8 cellular contexts compared by ENCODE assay signal in the genomic region with DNA sequence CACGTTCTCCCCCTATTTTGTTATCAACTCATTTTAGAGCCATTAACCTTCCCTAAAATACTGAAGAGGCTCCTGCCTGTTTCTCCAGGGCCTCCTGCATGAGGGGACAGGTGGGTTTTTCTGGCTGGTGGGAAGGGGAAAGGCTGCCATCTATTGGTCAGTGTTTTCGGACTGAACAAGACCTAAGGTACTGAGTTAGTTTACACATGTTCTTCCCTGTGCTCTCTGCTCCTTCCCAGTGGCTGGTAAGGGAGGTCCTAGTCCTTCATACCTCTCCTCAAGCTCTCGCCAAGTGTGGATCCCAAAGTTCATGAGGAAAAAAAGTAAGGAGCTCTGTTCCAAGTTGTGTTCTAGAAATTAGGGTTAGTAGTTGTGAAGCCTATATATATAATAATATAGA.
DNase-seq lines count a peak whose midpoint lies in the region; ATAC-seq and TF ChIP-seq lines count a peak whose summit lies in the region.

No MANE protein-coding gene starts in this region.

- no peaks in the 10 kb centered on the region for H3K79me2 ChIP-seq in neural cell (replicated peaks; ENCODE audit: insufficient read depth, low read length)

- peak; percentile 25 for DNase-seq in NCI-H1105 (lab: John Stamatoyannopoulos, UW)
- DNase-seq in SW480 (ENCODE audit: low spot score): peak; percentile 47
- no peak for DNase-seq in central memory CD4-positive, alpha-beta T cell
- no peak for DNase-seq in T-helper 1 cell

- H2AFZ ChIP-seq in neural cell (ENCODE audit: low read depth, low read length): no peak overlapping the region

- no peak overlapping the region for H3K4me2 ChIP-seq in neural cell (ENCODE audit: low read length)

- no peak for TF ChIP-seq EP300 in neural cell (conservative IDR thresholded peaks at IDR 0.05; ENCODE audit: poor library complexity, severe bottlenecking)

- no peaks in the 10 kb centered on the region for H4K20me1 ChIP-seq in neural cell (ENCODE audit: insufficient read depth)

- H3K27ac ChIP-seq in neural cell (ENCODE audit: low read length): no peak overlapping the region

- H3K9me2 ChIP-seq in neural cell (ENCODE audit: insufficient read depth, low read length): no peaks in the 10 kb centered on the region

- no peak overlapping the region for H3K9ac ChIP-seq in neural cell (ENCODE audit: low read length)

- TF ChIP-seq RAD21 in neural cell (conservative IDR thresholded peaks at IDR 0.05): peak; percentile 32

- H3F3A ChIP-seq in neural cell (ENCODE audit: insufficient read depth, low read length, poor library complexity, severe bottlenecking): no peaks in the 10 kb centered on the region

- no peak overlapping the region for H3K4me3 ChIP-seq in neural cell (ENCODE audit: low read length)

- no peaks in the 10 kb centered on the region for H3K36me3 ChIP-seq in neural cell (ENCODE audit: insufficient read depth, low read length)

- peak; percentile 39 for TF ChIP-seq CTCF in neural cell (IDR thresholded peaks at IDR 0.05; ENCODE audit: poor library complexity, severe bottlenecking)

- ATAC-seq in GM18861 (IDR thresholded peaks at IDR 0.05; ENCODE audit: unreplicated experiment) (peak; percentile 60), GM21423 (IDR thresholded peaks at IDR 0.05; ENCODE audit: unreplicated experiment) (no peak), GM18517 (IDR thresholded peaks at IDR 0.05; ENCODE audit: unreplicated experiment) (no peak)

- H3K9me3 ChIP-seq in neural cell (ENCODE audit: low read length): no peaks in the 10 kb centered on the region

- no peaks in the 10 kb centered on the region for H3K27me3 ChIP-seq in neural cell (ENCODE audit: insufficient read depth, low read depth, low read length)

TF ChIP-seq in neural cell, 6 proteins besides CTCF, POLR2A, EP300 and RAD21:
- TF ChIP-seq, protein P1, sequence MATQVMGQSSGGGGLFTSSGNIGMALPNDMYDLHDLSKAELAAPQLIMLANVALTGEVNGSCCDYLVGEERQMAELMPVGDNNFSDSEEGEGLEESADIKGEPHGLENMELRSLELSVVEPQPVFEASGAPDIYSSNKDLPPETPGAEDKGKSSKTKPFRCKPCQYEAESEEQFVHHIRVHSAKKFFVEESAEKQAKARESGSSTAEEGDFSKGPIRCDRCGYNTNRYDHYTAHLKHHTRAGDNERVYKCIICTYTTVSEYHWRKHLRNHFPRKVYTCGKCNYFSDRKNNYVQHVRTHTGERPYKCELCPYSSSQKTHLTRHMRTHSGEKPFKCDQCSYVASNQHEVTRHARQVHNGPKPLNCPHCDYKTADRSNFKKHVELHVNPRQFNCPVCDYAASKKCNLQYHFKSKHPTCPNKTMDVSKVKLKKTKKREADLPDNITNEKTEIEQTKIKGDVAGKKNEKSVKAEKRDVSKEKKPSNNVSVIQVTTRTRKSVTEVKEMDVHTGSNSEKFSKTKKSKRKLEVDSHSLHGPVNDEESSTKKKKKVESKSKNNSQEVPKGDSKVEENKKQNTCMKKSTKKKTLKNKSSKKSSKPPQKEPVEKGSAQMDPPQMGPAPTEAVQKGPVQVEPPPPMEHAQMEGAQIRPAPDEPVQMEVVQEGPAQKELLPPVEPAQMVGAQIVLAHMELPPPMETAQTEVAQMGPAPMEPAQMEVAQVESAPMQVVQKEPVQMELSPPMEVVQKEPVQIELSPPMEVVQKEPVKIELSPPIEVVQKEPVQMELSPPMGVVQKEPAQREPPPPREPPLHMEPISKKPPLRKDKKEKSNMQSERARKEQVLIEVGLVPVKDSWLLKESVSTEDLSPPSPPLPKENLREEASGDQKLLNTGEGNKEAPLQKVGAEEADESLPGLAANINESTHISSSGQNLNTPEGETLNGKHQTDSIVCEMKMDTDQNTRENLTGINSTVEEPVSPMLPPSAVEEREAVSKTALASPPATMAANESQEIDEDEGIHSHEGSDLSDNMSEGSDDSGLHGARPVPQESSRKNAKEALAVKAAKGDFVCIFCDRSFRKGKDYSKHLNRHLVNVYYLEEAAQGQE (IDR thresholded peaks at IDR 0.05; ENCODE audit: borderline replicate concordance): no peak
- TF ChIP-seq TAF1 (IDR thresholded peaks at IDR 0.05; ENCODE audit: low read depth) (no peak), EZH2 (IDR thresholded peaks at IDR 0.05; ENCODE audit: borderline replicate concordance, insufficient read depth, low read length, poor library complexity, severe bottlenecking) (no peak)
TF ChIP-seq in neural cell: peak in this region for 0.

Comparison
In these comparisons a context has a peak if more than half of its experiments do, and no peak if none do; other contexts are left out.
1. DNase-seq: peak in NCI-H1105 (single experiment) and SW480 (single experiment); none in central memory CD4-positive, alpha-beta T cell (single experiment) and T-helper 1 cell (0 of 5).